23 cellular contexts compared by ENCODE assay signal in genomic region chr21:32352556-32352955, GRCh38. TPM values are rescaled to one million over a fixed set of nuclear protein-coding genes. Genes with fewer than 3 reads are reported as not detected.
"Had no signal": no experiment of that assay in that cellular context is flagged by ENCODE, and none has a peak within 500 bp of the region (broad histone marks: within the 10 kb centered on the region; RNA-seq: fewer than 3 reads in every experiment).

No MANE protein-coding gene starts in this region.

- H3K27me3 ChIP-seq: Peyer's patch had no signal

- ATAC-seq: activated T-helper 17 cell treated with anti-CD3 and anti-CD28 coated beads, Interleukin-2, amount 50 U/mL, for 72 hours; T-helper 17 cell had no signal

- H3K4me3 ChIP-seq: Peyer's patch had no signal

- H3K27ac ChIP-seq: Peyer's patch had no signal

- H3K4me1 ChIP-seq: Peyer's patch had no signal

- DNase-seq: activated B cell treated with CpG ODN at 0.5 μM for 24 hours; activated CD4-positive, alpha-beta T cell treated with anti-CD3 and anti-CD28 coated beads for 1 hour; activated CD4-positive, alpha-beta T cell treated with anti-CD3 and anti-CD28 coated beads, Interleukin-2, amount 10 ng/mL, durations not matched to agents 24 days and 14 days; activated CD4-positive, alpha-beta T cell treated with anti-CD3 and anti-CD28 coated beads, Interleukin-2, amount 50 U/mL, for 48 hours; activated gamma-delta T cell; activated naive CD4-positive, alpha-beta T cell treated with anti-CD3 and anti-CD28 coated beads for 36 hours; activated T-cell treated with anti-CD3 and anti-CD28 coated beads for 4 hours; activated T-cell treated with anti-CD3 and anti-CD28 coated beads, Interleukin-2, amount 50 U/mL, for 48 hours; amygdala; MM.1S; NCI-H1105; NCI-H1436; NCI-H1694 treated with DMSO at 0.1 percent for 48 hours; NCI-H2029 treated with DMSO at 0.1 percent for 48 hours; NCI-H510A treated with DMSO at 0.1 percent for 48 hours; NCI-H69; NK-92 treated with Interleukin-12 subunit alpha and Interleukin-12 subunit beta, amount 100 ng/mL, for 24 hours; Peyer's patch; SIG-M5; T-helper 17 cell; T-helper 9 cell had no signal

- H3K9me3 ChIP-seq: Peyer's patch had no signal

RNA-seq across cellular contexts. Expression of gene MRAP, which starts 53.9 kb away (rescaled TPM):
- total RNA-seq: activated B cell treated with CpG ODN at 0.5 μM for 24 hours; activated CD4-positive, alpha-beta T cell treated with anti-CD3 and anti-CD28 coated beads, Interleukin-2, amount 10 ng/mL, durations not matched to agents 24 days and 14 days; activated naive CD4-positive, alpha-beta T cell treated with anti-CD3 and anti-CD28 coated beads for 36 hours; activated T-helper 17 cell treated with anti-CD3 and anti-CD28 coated beads, Interleukin-2, amount 50 U/mL, for 72 hours; astrocyte; Peyer's patch; T-helper 17 cell had no signal

RNA-seq across cellular contexts. Expression of gene EVA1C, which starts 60.0 kb away (rescaled TPM):
- total RNA-seq: astrocyte had no signal
